13 cellular contexts compared by ENCODE assay signal in genomic region chrX:134537179-134537945, GRCh38.
DNase-seq lines count a peak whose midpoint lies in the region; ATAC-seq and TF ChIP-seq lines count a peak whose summit lies in the region.
"Had no signal": no experiment of that assay in that cellular context is flagged by ENCODE, and none has a peak within 500 bp of the region (broad histone marks: within the 10 kb centered on the region; RNA-seq: fewer than 3 reads in every experiment).

No MANE protein-coding gene starts in this region.

- no peak overlapping the region for H4K8ac ChIP-seq in H9 (replicated peaks; ENCODE audit: insufficient read length, low read depth, low read length)

- H3K4ac ChIP-seq in H9 (ENCODE audit: low read depth, low read length), result no peak overlapping the region

- H4K5ac ChIP-seq in H9 (ENCODE audit: insufficient read length, low read depth, low read length), result no peak overlapping the region

- ATAC-seq in heart right ventricle (peak in 7 of 8 donors; percentile 25 to 76 (median 63)), sciatic nerve (peak; percentile 61), HG03175 (IDR thresholded peaks at IDR 0.05; ENCODE audit: unreplicated experiment) (no peak), GM21381 (IDR thresholded peaks at IDR 0.05; ENCODE audit: unreplicated experiment) (no peak)
- no peak for ATAC-seq in activated CD8-positive, alpha-beta memory T cell treated with anti-CD3 and anti-CD28 coated beads, Interleukin-2, amount 10 ng/mL, durations not matched to agents 7 days and 5 days
- ATAC-seq: gastrocnemius medialis had no signal

- no peaks in the 10 kb centered on the region for H3K79me2 ChIP-seq in H9 (ENCODE audit: insufficient read depth, low read length)
- no peaks in the 10 kb centered on the region for H3K79me2 ChIP-seq in SK-N-SH (ENCODE audit: insufficient read depth)

- H2BK12ac ChIP-seq in H9 (ENCODE audit: insufficient read length, low read depth, low read length), result no peak overlapping the region

- H3K9me3 Mint-ChIP-seq in H9, result peaks cover 5 to 65% of the 10 kb centered on the region in 2 experiments; a peak in 4 of 5 replicates
- H3K9me3 Mint-ChIP-seq in activated CD8-positive, alpha-beta memory T cell treated with anti-CD3 and anti-CD28 coated beads, Interleukin-2, amount 10 ng/mL, durations not matched to agents 7 days and 5 days (ENCODE audit: low read depth), result no peaks in the 10 kb centered on the region

- no peak overlapping the region for H2BK5ac ChIP-seq in H9 (ENCODE audit: insufficient read length, low read length)

- H2AK5ac ChIP-seq in H9 (ENCODE audit: insufficient read length, low read length), result no peak overlapping the region

- H2AFZ ChIP-seq in H9 (ENCODE audit: low read length) (no peak overlapping the region), SK-N-SH (ENCODE audit: low read depth) (peak overlapping the region; percentile 32; the same call in 1 of the 2 replicates)

- H3K9ac ChIP-seq in H9 (ENCODE audit: extremely low read depth, insufficient read length, low read length) (no peak overlapping the region), SK-N-SH (peak overlapping the region; percentile 40; the same call in 1 of the 2 replicates)

- H3K27ac ChIP-seq in H9 (ENCODE audit: insufficient read length, low read depth, low read length) (no peak overlapping the region), SK-N-SH (ENCODE audit: low read depth in 2 of 2, low read length in 1 of 2) (peak overlapping the region; percentile 12 to 84; a peak in 3 of 4 replicates), heart right ventricle (peak overlapping the region in 6 of 10 donors; percentile 16 to 51 (median 30))
- H3K27ac ChIP-seq: gastrocnemius medialis had no signal

- H2BK15ac ChIP-seq in H9 (ENCODE audit: low read depth, low read length), result no peak overlapping the region

- H3K18ac ChIP-seq in H9 (ENCODE audit: insufficient read length, low read depth, low read length), result no peak overlapping the region

- no peak overlapping the region for H4K91ac ChIP-seq in H9 (ENCODE audit: insufficient read length, low read depth, low read length)

- no peak overlapping the region for H2BK20ac ChIP-seq in H9 (ENCODE audit: low read depth, low read length, poor library complexity, severe bottlenecking)

- no peak overlapping the region for H3K14ac ChIP-seq in H9 (ENCODE audit: insufficient read depth, low read length)

- H3K36me3 Mint-ChIP-seq in H9 (ENCODE audit: insufficient read depth in 1 of 3, low read depth in 3 of 3), result peaks cover 0 to 6% (median 0%) of the 10 kb centered on the region in 3 experiments; a peak in 2 of 7 replicates
- no peaks in the 10 kb centered on the region for H3K36me3 Mint-ChIP-seq in activated CD8-positive, alpha-beta memory T cell treated with anti-CD3 and anti-CD28 coated beads, Interleukin-2, amount 10 ng/mL, durations not matched to agents 7 days and 5 days
- H3K36me3 Mint-ChIP-seq: naive B cell had no signal

- H3K4me2 ChIP-seq in H9 (ENCODE audit: insufficient read depth, insufficient read length, low read length), result no peak overlapping the region
- peak overlapping the region; percentile 10; the same call in 1 of the 2 replicates for H3K4me2 ChIP-seq in SK-N-SH

- no peaks in the 10 kb centered on the region for H3K23me2 ChIP-seq in H9 (ENCODE audit: insufficient read length, low read depth, low read length, poor library complexity, severe bottlenecking)

- H3K4me1 ChIP-seq in H9 (ENCODE audit: insufficient read depth, low read length) (peaks cover 4% of the 10 kb centered on the region; the same call in 1 of the 2 replicates), SK-N-SH (ENCODE audit: control insufficient read depth in 1 of 2, insufficient read depth in 2 of 2, low read depth in 1 of 2, low read length in 1 of 2) (peaks cover 0 to 3% of the 10 kb centered on the region in 2 experiments; a peak in 3 of 4 replicates), heart right ventricle (peaks cover 0 to 15% (median 0%) of the 10 kb centered on the region in 9 donors)
- H3K4me1 ChIP-seq: breast epithelium, gastrocnemius medialis had no signal

- DNase-seq in H9 (no peak), SK-N-SH (no peak), heart right ventricle (no peak), sciatic nerve (ENCODE audit: low spot score) (no peak), NCI-H1930 (lab: John Stamatoyannopoulos, UW) (no peak)
- DNase-seq in activated CD8-positive, alpha-beta memory T cell treated with anti-CD3 and anti-CD28 coated beads, Interleukin-2, amount 10 ng/mL, durations not matched to agents 7 days and 5 days, result no peak
- DNase-seq: activated T-cell treated with anti-CD3 and anti-CD28 coated beads for 4 hours, gastrocnemius medialis, naive B cell, NCI-H510A treated with DMSO at 0.1 percent for 48 hours had no signal

- intact Hi-C loops in heart right ventricle (cut with DNase I), result no loop called here
- intact Hi-C loops in sciatic nerve (cut with DNase I), result no loop called here

- H3K27me3 ChIP-seq in H9 (ENCODE audit: insufficient read depth, low read length) (no peaks in the 10 kb centered on the region; the same call in 1 of the 2 replicates), SK-N-SH (ENCODE audit: insufficient read depth) (no peaks in the 10 kb centered on the region), heart right ventricle (no peaks in the 10 kb centered on the region)

- TF ChIP-seq EP300 in SK-N-SH (IDR thresholded peaks at IDR 0.05; ENCODE audit: borderline replicate concordance in 1 of 2, low read depth in 1 of 2, low read length in 1 of 2), result peak in 1 of 2 experiments; percentile 76; a peak in 1 of 4 replicates

- no CpG with 5 or more reads among the region's 5 CpGs for WGBS in H9 (ENCODE audit: extremely low coverage, insufficient read length, low lambda C conversion rate)
- 44% methylated on average over 4 of the region's 5 CpGs for WGBS in SK-N-SH (ENCODE audit: low lambda C conversion rate)
- WGBS in heart right ventricle, 2 donors, result 60 to 62% methylated on average over 5 of the region's 5 CpGs

- CTCF ChIA-PET in SK-N-SH (lab: Yijun Ruan, JAX), result interaction anchor here (2.2 kb wide), 1 partner anchor 17 kb away, joined by 9 read pairs; no protein-coding TSS in a partner anchor
- CTCF ChIA-PET in activated CD8-positive, alpha-beta memory T cell treated with anti-CD3 and anti-CD28 coated beads, Interleukin-2, amount 10 ng/mL, durations not matched to agents 7 days and 5 days (lab: Charles Lee), result interaction anchor here (0.9 kb wide), 1 partner anchor 10 kb away, joined by 3 read pairs; no protein-coding TSS in a partner anchor

- no peak overlapping the region for H3T11ph ChIP-seq in H9 (ENCODE audit: low read length)

- H3K27ac Mint-ChIP-seq in H9, result peak overlapping the region in 2 of 3 experiments; percentile 68 to 71; a peak in 2 of 7 replicates
- no peak overlapping the region for H3K27ac Mint-ChIP-seq in activated CD8-positive, alpha-beta memory T cell treated with anti-CD3 and anti-CD28 coated beads, Interleukin-2, amount 10 ng/mL, durations not matched to agents 7 days and 5 days
- H3K27ac Mint-ChIP-seq: naive B cell had no signal

- peaks cover 16 to 29% of the 10 kb centered on the region in 2 experiments for H3K4me1 Mint-ChIP-seq in H9
- H3K4me1 Mint-ChIP-seq in activated CD8-positive, alpha-beta memory T cell treated with anti-CD3 and anti-CD28 coated beads, Interleukin-2, amount 10 ng/mL, durations not matched to agents 7 days and 5 days, result peaks cover 2% of the 10 kb centered on the region

- TF ChIP-seq RAD21 in SK-N-SH (IDR thresholded peaks at IDR 0.05; ENCODE audit: low read length), result no peak

- no peaks in the 10 kb centered on the region for H4K20me1 ChIP-seq in H9 (ENCODE audit: control insufficient read depth, insufficient read depth, insufficient read length)
- no peaks in the 10 kb centered on the region for H4K20me1 ChIP-seq in SK-N-SH (ENCODE audit: insufficient read depth)

- H3K27me3 Mint-ChIP-seq in H9 (ENCODE audit: low read depth), result peaks cover 11% of the 10 kb centered on the region
- peaks cover 2% of the 10 kb centered on the region for H3K27me3 Mint-ChIP-seq in activated CD8-positive, alpha-beta memory T cell treated with anti-CD3 and anti-CD28 coated beads, Interleukin-2, amount 10 ng/mL, durations not matched to agents 7 days and 5 days

- POLR2A ChIA-PET in SK-N-SH (lab: Yijun Ruan, JAX), result no interaction called here

- H3K79me1 ChIP-seq in H9 (ENCODE audit: insufficient read depth, low read depth, low read length, poor library complexity, severe bottlenecking), result no peaks in the 10 kb centered on the region

- no peak for TF ChIP-seq CTCF in H9 (conservative IDR thresholded peaks at IDR 0.05)
- TF ChIP-seq CTCF in SK-N-SH (IDR thresholded peaks at IDR 0.05), result no peak
- TF ChIP-seq CTCF in heart right ventricle (IDR thresholded peaks at IDR 0.05), result no peak

- H3K9me3 ChIP-seq in H9 (ENCODE audit: control insufficient read depth, low read depth, low read length), result no peaks in the 10 kb centered on the region
- H3K9me3 ChIP-seq in SK-N-SH, result no peaks in the 10 kb centered on the region
- H3K9me3 ChIP-seq in heart right ventricle, result no peaks in the 10 kb centered on the region
- H3K9me3 ChIP-seq: breast epithelium, gastrocnemius medialis had no signal

- H3K9me2 ChIP-seq in SK-N-SH, result no peaks in the 10 kb centered on the region

- no peaks in the 10 kb centered on the region for H3K36me3 ChIP-seq in SK-N-SH (replicated peaks in 1 of 2; ENCODE audit: control insufficient read depth in 1 of 2, insufficient read depth in 2 of 2, low read length in 1 of 2)
- no peaks in the 10 kb centered on the region for H3K36me3 ChIP-seq in heart right ventricle
- H3K36me3 ChIP-seq: breast epithelium, gastrocnemius medialis had no signal

- H3K23ac ChIP-seq in H9 (ENCODE audit: insufficient read length, low read depth, low read length), result no peak overlapping the region

- no peak overlapping the region for H3K4me3 ChIP-seq in SK-N-SH (ENCODE audit: low read depth in 2 of 2, low read length in 1 of 2)
- no peak overlapping the region for H3K4me3 ChIP-seq in heart right ventricle
- H3K4me3 ChIP-seq: breast epithelium, gastrocnemius medialis had no signal

- no peak overlapping the region for H3K4me3 Mint-ChIP-seq in H9
- no peak overlapping the region for H3K4me3 Mint-ChIP-seq in activated CD8-positive, alpha-beta memory T cell treated with anti-CD3 and anti-CD28 coated beads, Interleukin-2, amount 10 ng/mL, durations not matched to agents 7 days and 5 days
- H3K4me3 Mint-ChIP-seq: naive B cell had no signal

- H3F3A ChIP-seq in SK-N-SH (replicated peaks; ENCODE audit: insufficient read depth), result peaks cover 25% of the 10 kb centered on the region

- no peak overlapping the region for H2BK120ac ChIP-seq in H9 (ENCODE audit: low read depth, low read length, poor library complexity, severe bottlenecking)

- H3K56ac ChIP-seq in H9 (ENCODE audit: insufficient read length, low read depth, low read length), result no peak overlapping the region

TF ChIP-seq in SK-N-SH, 30 proteins besides CTCF, POLR2A, EP300 and RAD21 (continues in another document):
- TF ChIP-seq FOSL2 (IDR thresholded peaks at IDR 0.05; ENCODE audit: borderline replicate concordance, low read depth), result 0 out of 2 replicates have a peak, but pooled peaks have one; percentile 47

Comparison
In these comparisons a context has a peak if more than half of its experiments do, and no peak if none do; other contexts are left out.
1. ATAC-seq: peak in heart right ventricle (7 of 8) and sciatic nerve (single experiment); none in HG03175 (single experiment), activated CD8-positive, alpha-beta memory T cell treated with anti-CD3 and anti-CD28 coated beads, Interleukin-2, amount 10 ng/mL, durations not matched to agents 7 days and 5 days (single experiment) and GM21381 (single experiment).